Comparison of ENCODE assay signal across 19 cellular contexts in the genomic region with DNA sequence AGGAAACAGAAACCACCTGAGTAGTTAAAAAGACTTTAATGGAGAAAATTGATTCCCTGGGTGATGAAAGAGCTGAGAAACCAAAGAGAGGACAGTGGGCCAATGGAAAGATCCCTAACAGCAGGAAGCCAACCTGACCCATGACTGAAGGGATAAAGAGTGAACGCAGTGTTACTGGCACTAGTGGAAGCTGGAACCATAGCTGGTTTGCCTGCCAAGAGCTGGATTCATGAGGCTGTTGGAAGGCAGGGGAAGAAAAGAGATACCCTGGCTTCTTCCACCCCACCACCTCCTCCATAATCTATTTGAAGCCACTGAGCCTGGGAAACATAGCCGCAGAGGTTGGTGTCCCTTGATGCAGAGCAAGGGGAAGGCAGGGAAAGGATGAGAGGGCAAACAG.
"Had no signal": no experiment of that assay in that cellular context is flagged by ENCODE, and none has a peak within 500 bp of the region (broad histone marks: within the 10 kb centered on the region; RNA-seq: fewer than 3 reads in every experiment).

No MANE protein-coding gene starts in this region.

- H3K4me2 ChIP-seq: smooth muscle cell had no signal

- ATAC-seq: foreskin keratinocyte, heart left ventricle, left colon, left ventricle myocardium superior, mucosa of descending colon, natural killer cell, right cardiac atrium had no signal

- H3K27ac Mint-ChIP-seq: endodermal cell, natural killer cell, type B pancreatic cell had no signal

- H3K9me3 Mint-ChIP-seq: endodermal cell, type B pancreatic cell had no signal

- H3K9me3 ChIP-seq: heart left ventricle, mucosa of descending colon had no signal

- H3K36me3 Mint-ChIP-seq: natural killer cell, type B pancreatic cell had no signal

- H3K4me1 Mint-ChIP-seq: endodermal cell, natural killer cell, neural crest cell had no signal

- H3K36me3 ChIP-seq: heart left ventricle had no signal

- H3K27me3 Mint-ChIP-seq: type B pancreatic cell had no signal

- H3K4me3 ChIP-seq: coronary artery, heart left ventricle, lung, mucosa of descending colon, smooth muscle cell had no signal

- H3K27me3 ChIP-seq: foreskin keratinocyte, heart left ventricle had no signal

- H3K4me1 ChIP-seq: foreskin keratinocyte, heart left ventricle had no signal

- H3K4me3 Mint-ChIP-seq: endodermal cell, natural killer cell, neural crest cell, type B pancreatic cell had no signal

- DNase-seq: effector CD4-positive, alpha-beta T cell; endodermal cell; erythroblast; foreskin keratinocyte; heart left ventricle; hippocampal formation; left colon; left ventricle myocardium superior; mesendoderm; mucosa of descending colon; natural killer cell; right cardiac atrium; stimulated activated CD4-positive, alpha-beta T cell treated with anti-CD3 and anti-CD28 coated beads, Interleukin-2, amount 100 ng/mL, for 48 hours; stimulated activated naive CD4-positive, alpha-beta T cell treated with Interleukin-2 at 50 U/mL for 16 hours had no signal

- H3K27ac ChIP-seq: coronary artery, foreskin keratinocyte, heart left ventricle had no signal
